In genomic region chr7:103154042-103154441, GRCh38 we compare ENCODE assay signal across 19 cellular contexts. TPM values are rescaled to one million over a fixed set of nuclear protein-coding genes. Genes with fewer than 3 reads are reported as not detected.
DNase-seq lines count a peak whose midpoint lies in the region; ATAC-seq and TF ChIP-seq lines count a peak whose summit lies in the region.
"Had no signal": no experiment of that assay in that cellular context is flagged by ENCODE, and none has a peak within 500 bp of the region (broad histone marks: within the 10 kb centered on the region; RNA-seq: fewer than 3 reads in every experiment).

No MANE protein-coding gene starts in this region.

- TF ChIP-seq CTCF in Panc1 (IDR thresholded peaks at IDR 0.05) (no peak), gastrocnemius medialis (IDR thresholded peaks at IDR 0.05 in 4 of 5, conservative IDR thresholded peaks at IDR 0.05 in 1 of 5) (no peak)

- H3K9me3 ChIP-seq in Panc1 (ENCODE audit: control insufficient read depth, insufficient read depth, low read depth, low read length) = no peaks in the 10 kb centered on the region
- no peaks in the 10 kb centered on the region for H3K9me3 ChIP-seq in gastrocnemius medialis
- H3K9me3 ChIP-seq: BLaER1 treated with 17β-estradiol and CSF1 and Interleukin-3, amounts not matched to agents 10 nM and 100 nM; SJCRH30 had no signal

- H3K27ac ChIP-seq in Panc1 (ENCODE audit: low read length) (peak overlapping the region; percentile 94), gastrocnemius medialis (no peak overlapping the region)
- H3K27ac ChIP-seq: 22Rv1; BLaER1 treated with 17β-estradiol and CSF1 and Interleukin-3, amounts not matched to agents 10 nM and 100 nM; SJCRH30 had no signal

- POLR2A ChIA-PET in Panc1 (lab: Charles Lee) = no interaction called here

- in situ Hi-C loops in Panc1 (cut with HindIII; ENCODE audit: low pct_unique_long_range_greater_than_20kb, low sequenced_read_pairs) (no loop called here), gastrocnemius medialis (cut with MboI; ENCODE audit: low sequenced_read_pairs in 4 of 4) (no loop called here)

- H3K27me3 ChIP-seq in Panc1 (ENCODE audit: control insufficient read depth, insufficient read depth, low read length) = no peaks in the 10 kb centered on the region
- H3K27me3 ChIP-seq in gastrocnemius medialis = no peaks in the 10 kb centered on the region
- H3K27me3 ChIP-seq: BLaER1 treated with 17β-estradiol and CSF1 and Interleukin-3, amounts not matched to agents 10 nM and 100 nM; SJCRH30 had no signal

- CTCF ChIA-PET in Panc1 (lab: Charles Lee) = no interaction called here

- intact Hi-C loops in Panc1 (cut with micrococcal nuclease; ENCODE audit: unreplicated experiment) = no loop called here
- intact Hi-C loops in gastrocnemius medialis (cut with DNase I; ENCODE audit: low total_unique reads) = no loop called here

- H3K4me1 ChIP-seq in Panc1 (ENCODE audit: control insufficient read depth, insufficient read depth, low read length) (peaks cover 7% of the 10 kb centered on the region), gastrocnemius medialis (peaks cover 2 to 4% of the 10 kb centered on the region in 2 donors)

- ATAC-seq in Panc1 = no peak
- no peak for ATAC-seq in gastrocnemius medialis
- ATAC-seq in GM18858 (IDR thresholded peaks at IDR 0.05; ENCODE audit: unreplicated experiment) = no peak
- ATAC-seq: T-cell had no signal

- H3K36me3 ChIP-seq in Panc1 (ENCODE audit: control insufficient read depth, insufficient read depth, low read length) = no peaks in the 10 kb centered on the region
- no peaks in the 10 kb centered on the region for H3K36me3 ChIP-seq in gastrocnemius medialis
- H3K36me3 ChIP-seq: BLaER1 treated with 17β-estradiol and CSF1 and Interleukin-3, amounts not matched to agents 10 nM and 100 nM; SJCRH30 had no signal

- peak overlapping the region; percentile 45 to 76 for H3K4me3 ChIP-seq in Panc1 (ENCODE audit: low read depth in 2 of 2, low read length in 2 of 2)
- no peak overlapping the region for H3K4me3 ChIP-seq in gastrocnemius medialis
- H3K4me3 ChIP-seq: BLaER1 treated with 17β-estradiol and CSF1 and Interleukin-3, amounts not matched to agents 10 nM and 100 nM; SJCRH30 had no signal

- TF ChIP-seq POLR2A in erythroblast (IDR thresholded peaks at IDR 0.05; ENCODE audit: low read length) = no peak
- no peak for TF ChIP-seq POLR2A in gastrocnemius medialis (IDR thresholded peaks at IDR 0.05)

- DNase-seq in NCI-H748 (lab: John Stamatoyannopoulos, UW; ENCODE audit: unreplicated experiment) (peak; percentile 37), NCI-H748 treated with DMSO at 0.1 percent for 48 hours (lab: John Stamatoyannopoulos, UW) (no peak), Panc1 (ENCODE audit: low read depth, low spot score) (no peak), erythroblast (lab: John Stamatoyannopoulos, UW) (peak; percentile 11 to 17), NCI-H1417 treated with DMSO at 0.1 percent for 48 hours (lab: John Stamatoyannopoulos, UW) (no peak), gastrocnemius medialis (no peak), DMS 273 treated with DMSO at 0.1 percent for 48 hours (lab: John Stamatoyannopoulos, UW) (no peak)
- DNase-seq: ACHN; CD4-positive, alpha-beta memory T cell; Kasumi-1; NCI-H1417; NCI-H187 treated with DMSO at 0.1 percent for 48 hours; NCI-H226; NCI-H510A treated with DMSO at 0.1 percent for 48 hours; SJCRH30; T-cell had no signal

- BruUV-seq in Panc1 (replicated peaks; lab: Mats Ljungman, UMichigan) = TSS peak; percentile 52

RNA-seq across cellular contexts. Expression of gene NAPEPLD, which starts 5.1 kb away (rescaled TPM):
- total RNA-seq in Panc1 (2021; ENCODE audit: unreplicated experiment) (19.2 TPM), gastrocnemius medialis (1 to 10 TPM; 2.3 to 5.7 (median 4.0) TPM)
- 4.9 TPM for polyA plus RNA-seq in Panc1 (2012; ENCODE audit: insufficient read length)

Comparison
In these comparisons a context has a peak if more than half of its experiments do, and no peak if none do; other contexts are left out.
1. DNase-seq: peak in NCI-H748 (single experiment) and erythroblast (2 of 2); none in NCI-H748 treated with DMSO at 0.1 percent for 48 hours (single experiment), Panc1 (single experiment), NCI-H1417 treated with DMSO at 0.1 percent for 48 hours (single experiment), gastrocnemius medialis (0 of 2) and DMS 273 treated with DMSO at 0.1 percent for 48 hours (single experiment).
2. H3K4me3 ChIP-seq: peak in Panc1 (2 of 2); none in gastrocnemius medialis (0 of 4).